8 cellular contexts compared by ENCODE assay signal in genomic region chr2:74835831-74836674, GRCh38. TPM values are rescaled to one million over a fixed set of nuclear protein-coding genes. Genes with fewer than 3 reads are reported as not detected.
DNase-seq lines count a peak whose midpoint lies in the region; ATAC-seq and TF ChIP-seq lines count a peak whose summit lies in the region.

No MANE protein-coding gene starts in this region.

- DNase-seq in COR-L47 (lab: John Stamatoyannopoulos, UW) (peak; percentile 25), LoVo (ENCODE audit: low spot score) (peak; percentile 67), SK-N-DZ (ENCODE audit: low spot score) (peak; percentile 75), endothelial cell (ENCODE audit: low spot score) (no peak), ecto neural progenitor cell (ENCODE audit: low spot score) (no peak)
- peak in 3 of 10 donors; percentile 43 to 53 (median 51) for DNase-seq in naive thymus-derived CD8-positive, alpha-beta T cell

- peak; percentile 81 for TF ChIP-seq CTCF in endothelial cell (IDR thresholded peaks at IDR 0.05; ENCODE audit: unreplicated experiment)

- H3K4me3 Mint-ChIP-seq in endothelial cell (ENCODE audit: unreplicated experiment), result peak overlapping the region; percentile 97
- H3K4me3 Mint-ChIP-seq in naive thymus-derived CD8-positive, alpha-beta T cell, result peak overlapping the region; percentile 79 to 96 (median 92)

- H3K36me3 Mint-ChIP-seq in endothelial cell (ENCODE audit: low read depth, unreplicated experiment), result peaks cover 4% of the 10 kb centered on the region
- no peaks in the 10 kb centered on the region for H3K36me3 Mint-ChIP-seq in naive thymus-derived CD8-positive, alpha-beta T cell

- H3K27me3 Mint-ChIP-seq in endothelial cell (ENCODE audit: unreplicated experiment), result peaks cover 12% of the 10 kb centered on the region
- peaks cover 0 to 3% (median 0%) of the 10 kb centered on the region in 5 donors for H3K27me3 Mint-ChIP-seq in naive thymus-derived CD8-positive, alpha-beta T cell

- POLR2A ChIA-PET in naive thymus-derived CD8-positive, alpha-beta T cell (lab: Charles Lee), result interaction anchor here (0.8 to 5.1 kb wide), 7 partner anchors 9 to 40 kb away, joined by 4 to 48 read pairs (median 10); no protein-coding TSS in a partner anchor

- H3K27ac Mint-ChIP-seq in endothelial cell (ENCODE audit: unreplicated experiment), result peak overlapping the region; percentile 61
- peak overlapping the region in 9 of 10 donors; percentile 15 to 92 (median 80) for H3K27ac Mint-ChIP-seq in naive thymus-derived CD8-positive, alpha-beta T cell

- H3K9me3 Mint-ChIP-seq in endothelial cell (ENCODE audit: unreplicated experiment), result no peaks in the 10 kb centered on the region
- no peaks in the 10 kb centered on the region for H3K9me3 Mint-ChIP-seq in naive thymus-derived CD8-positive, alpha-beta T cell

- ATAC-seq in GM18868 (IDR thresholded peaks at IDR 0.05; ENCODE audit: unreplicated experiment) (peak; percentile 21), GM19351 (IDR thresholded peaks at IDR 0.05; ENCODE audit: unreplicated experiment) (no peak)
- no peak for ATAC-seq in naive thymus-derived CD8-positive, alpha-beta T cell

- H3K4me1 Mint-ChIP-seq in endothelial cell (ENCODE audit: unreplicated experiment), result peaks cover 33% of the 10 kb centered on the region
- H3K4me1 Mint-ChIP-seq in naive thymus-derived CD8-positive, alpha-beta T cell, result peaks cover 35 to 60% (median 49%) of the 10 kb centered on the region in 4 donors

RNA-seq across cellular contexts. Expression of gene HK2, which starts 2.1 kb away (rescaled TPM):
- 11.6 and 14.0 TPM in 2 replicates for polyA plus RNA-seq in SK-N-DZ (2014; cell fraction: cytosol; rRNA removed)
- 11.3 and 24.0 TPM in 2 replicates for polyA plus RNA-seq in SK-N-DZ (2014; cell fraction: nucleus; rRNA removed)
- 23.2 TPM for total RNA-seq in endothelial cell (ENCODE audit: unreplicated experiment)
- 1 to 10 TPM; 7.2 to 7.3 TPM for total RNA-seq in naive thymus-derived CD8-positive, alpha-beta T cell
- 1 to 10 TPM; 1.2 to 5.7 (median 1.7) TPM for polyA plus RNA-seq in naive thymus-derived CD8-positive, alpha-beta T cell

Comparison
In these comparisons a context has a peak if more than half of its experiments do, and no peak if none do; other contexts are left out.
1. DNase-seq: peak in COR-L47 (single experiment), LoVo (single experiment) and SK-N-DZ (single experiment); none in endothelial cell (single experiment) and ecto neural progenitor cell (single experiment).